1 cellular context compared by ENCODE assay signal in genomic region chr17:5467416-5467815, GRCh38.
TF ChIP-seq lines count a peak whose summit lies in the region.

No MANE protein-coding gene starts in this region.

TF ChIP-seq in H1, 55 proteins besides CTCF, POLR2A, EP300 and RAD21:
- TF ChIP-seq KDM4A (IDR thresholded peaks at IDR 0.05; ENCODE audit: low read depth, low read length, severe bottlenecking) (no peak), TBP (IDR thresholded peaks at IDR 0.05; ENCODE audit: low read depth, low read length) (no peak), KDM1A (IDR thresholded peaks at IDR 0.05; ENCODE audit: borderline replicate concordance, low read length) (no peak)
